In the genomic region with DNA sequence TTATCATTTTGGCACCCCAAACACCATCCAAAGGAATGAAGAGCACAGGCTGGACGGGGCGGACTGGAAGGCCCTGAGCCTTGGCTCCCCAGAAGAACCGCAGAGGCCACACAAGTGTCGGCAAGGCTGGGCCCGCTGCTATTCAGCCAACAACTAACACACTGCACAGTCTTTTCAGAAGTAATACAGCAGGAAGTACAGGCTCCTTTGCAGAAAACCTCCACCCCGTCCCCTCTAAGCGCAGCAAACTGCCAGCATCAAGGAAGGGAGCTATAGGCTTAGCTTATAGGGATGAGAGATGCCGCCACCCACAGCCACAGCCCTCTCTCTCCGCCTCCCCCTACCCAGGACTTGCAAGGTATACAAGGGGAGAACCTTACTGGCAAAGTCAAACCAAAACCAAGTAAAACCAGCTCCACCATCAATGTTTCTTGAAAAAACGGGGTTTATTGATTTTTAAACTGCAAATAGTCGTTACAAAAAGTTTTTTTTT, we compare ENCODE assay signal across 8 cellular contexts. TPM values are rescaled to one million over a fixed set of nuclear protein-coding genes. Genes with fewer than 3 reads are reported as not detected.
DNase-seq lines count a peak whose midpoint lies in the region; ATAC-seq, FAIRE-seq and TF ChIP-seq lines count a peak whose summit lies in the region.

No MANE protein-coding gene starts in this region.

- no peak for TF ChIP-seq CTCF in fibroblast of the aortic adventitia (IDR thresholded peaks at IDR 0.05; ENCODE audit: insufficient read depth, low read length)

- no peaks in the 10 kb centered on the region for H3K27me3 Mint-ChIP-seq in activated CD8-positive, alpha-beta T cell treated with anti-CD3 and anti-CD28 coated beads, Interleukin-2, amount 10 ng/mL, durations not matched to agents 7 days and 5 days (ENCODE audit: low read depth)

- FAIRE-seq in H54 (lab: Jason Lieb, UNC) (peak; percentile 57), frontal cortex (lab: Jason Lieb, UNC) (no peak)

- DNase-seq in H54 (ENCODE audit: insufficient read length, low spot score) (no peak), fibroblast of the aortic adventitia (ENCODE audit: low read depth) (no peak), retina (peak; percentile 46), frontal cortex (ENCODE audit: low spot score in 2 of 2) (no peak), inferior parietal cortex (ENCODE audit: extremely low spot score) (no peak)
- peak; percentile 66 for DNase-seq in activated CD8-positive, alpha-beta T cell treated with anti-CD3 and anti-CD28 coated beads, Interleukin-2, amount 10 ng/mL, durations not matched to agents 7 days and 5 days

- peak; percentile 20 for ATAC-seq in activated CD8-positive, alpha-beta T cell treated with anti-CD3 and anti-CD28 coated beads, Interleukin-2, amount 10 ng/mL, durations not matched to agents 7 days and 5 days
- ATAC-seq in GM19351 (IDR thresholded peaks at IDR 0.05; ENCODE audit: unreplicated experiment) (no peak), GM19023 (IDR thresholded peaks at IDR 0.05; ENCODE audit: unreplicated experiment) (no peak)

- no peaks in the 10 kb centered on the region for H3K9me3 Mint-ChIP-seq in activated CD8-positive, alpha-beta T cell treated with anti-CD3 and anti-CD28 coated beads, Interleukin-2, amount 10 ng/mL, durations not matched to agents 7 days and 5 days (ENCODE audit: insufficient read depth)

- CTCF ChIA-PET in activated CD8-positive, alpha-beta T cell treated with anti-CD3 and anti-CD28 coated beads, Interleukin-2, amount 10 ng/mL, durations not matched to agents 7 days and 5 days (lab: Charles Lee) = interaction anchor here (1.0 to 9.4 kb wide), 16 partner anchors 7 to 577 kb away, joined by 3 to 246 read pairs (median 11); no protein-coding TSS in a partner anchor

- H3K27ac Mint-ChIP-seq in activated CD8-positive, alpha-beta T cell treated with anti-CD3 and anti-CD28 coated beads, Interleukin-2, amount 10 ng/mL, durations not matched to agents 7 days and 5 days = peak overlapping the region; percentile 90

- peak overlapping the region; percentile 41 for H3K4me3 ChIP-seq in fibroblast of the aortic adventitia (ENCODE audit: low read depth, low read length)

- peak overlapping the region; percentile 62 for H3K4me3 Mint-ChIP-seq in activated CD8-positive, alpha-beta T cell treated with anti-CD3 and anti-CD28 coated beads, Interleukin-2, amount 10 ng/mL, durations not matched to agents 7 days and 5 days

- peaks cover 73% of the 10 kb centered on the region for H3K4me1 Mint-ChIP-seq in activated CD8-positive, alpha-beta T cell treated with anti-CD3 and anti-CD28 coated beads, Interleukin-2, amount 10 ng/mL, durations not matched to agents 7 days and 5 days (ENCODE audit: low read depth)

- POLR2A ChIA-PET in activated CD8-positive, alpha-beta T cell treated with anti-CD3 and anti-CD28 coated beads, Interleukin-2, amount 10 ng/mL, durations not matched to agents 7 days and 5 days (lab: Charles Lee) = interaction anchor here (0.6 to 9.6 kb wide), 6 partner anchors 31 to 504 kb away, joined by 3 to 314 read pairs (median 4); no protein-coding TSS in a partner anchor

- TF ChIP-seq POLR2A in H54 (IDR thresholded peaks at IDR 0.05; ENCODE audit: low read depth, low read length) = no peak

- peaks cover 58% of the 10 kb centered on the region for H3K36me3 Mint-ChIP-seq in activated CD8-positive, alpha-beta T cell treated with anti-CD3 and anti-CD28 coated beads, Interleukin-2, amount 10 ng/mL, durations not matched to agents 7 days and 5 days (ENCODE audit: low read depth)

RNA-seq across cellular contexts. Expression of gene ZFP36L1, which starts 5.6 kb away (rescaled TPM):
- 10 to 100 TPM; 63.3 to 73.2 TPM for total RNA-seq in activated CD8-positive, alpha-beta T cell treated with anti-CD3 and anti-CD28 coated beads, Interleukin-2, amount 10 ng/mL, durations not matched to agents 7 days and 5 days
- total RNA-seq in fibroblast of the aortic adventitia (ENCODE audit: low replicate concordance) (24.1 and 53.8 TPM in 2 replicates), frontal cortex (4.1 TPM)

Comparison
In these comparisons a context has a peak if more than half of its experiments do, and no peak if none do; other contexts are left out.
1. DNase-seq: peak in activated CD8-positive, alpha-beta T cell treated with anti-CD3 and anti-CD28 coated beads, Interleukin-2, amount 10 ng/mL, durations not matched to agents 7 days and 5 days (single experiment) and retina (single experiment); none in H54 (single experiment), fibroblast of the aortic adventitia (single experiment), frontal cortex (0 of 2) and inferior parietal cortex (single experiment).